ENCODE assay signal across 13 cellular contexts in genomic region chr1:101027194-101027772, GRCh38. TPM values are rescaled to one million over a fixed set of nuclear protein-coding genes. Genes with fewer than 3 reads are reported as not detected.
A peak's percentile ranks its signal among the peaks of the same experiment; 100 is the strongest.
DNase-seq lines count a peak whose midpoint lies in the region; ATAC-seq, FAIRE-seq and TF ChIP-seq lines count a peak whose summit lies in the region.
"Had no signal": no experiment of that assay in that cellular context is flagged by ENCODE, and none has a peak within 500 bp of the region (broad histone marks: within the 10 kb centered on the region; RNA-seq: fewer than 3 reads in every experiment).

No MANE protein-coding gene starts in this region.

- H2BK5ac ChIP-seq in mesendoderm (ENCODE audit: low read length): no peak overlapping the region

- no peak for TF ChIP-seq EP300 in tibial nerve (IDR thresholded peaks at IDR 0.05)
- TF ChIP-seq EP300 in sigmoid colon (IDR thresholded peaks at IDR 0.05): no peak

- peak overlapping the region; percentile 75 to 98 (median 92) for H3K4me3 Mint-ChIP-seq in CD4-positive, CD25-positive, alpha-beta regulatory T cell
- H3K4me3 Mint-ChIP-seq in activated CD4-positive, alpha-beta memory T cell treated with anti-CD3 and anti-CD28 coated beads, Interleukin-2, amount 10 ng/mL, durations not matched to agents 7 days and 5 days: peak overlapping the region; percentile 31

- H2BK120ac ChIP-seq in mesendoderm (ENCODE audit: low read depth, low read length): no peak overlapping the region

- no peak overlapping the region for H2AK5ac ChIP-seq in mesendoderm (ENCODE audit: low read length)

- no peaks in the 10 kb centered on the region for H3K9me3 Mint-ChIP-seq in CD4-positive, CD25-positive, alpha-beta regulatory T cell
- H3K9me3 Mint-ChIP-seq in activated CD4-positive, alpha-beta memory T cell treated with anti-CD3 and anti-CD28 coated beads, Interleukin-2, amount 10 ng/mL, durations not matched to agents 7 days and 5 days: peaks cover 5% of the 10 kb centered on the region
- H3K9me3 Mint-ChIP-seq: dendritic cell treated with granulocyte-macrophage colony-stimulating factor and Interleukin-4, amounts not matched to agents 40 ng/mL and 50 ng/mL, for 4 days had no signal

- H3K36me3 Mint-ChIP-seq in CD4-positive, CD25-positive, alpha-beta regulatory T cell: peaks cover 20% of the 10 kb centered on the region
- peaks cover 54% of the 10 kb centered on the region for H3K36me3 Mint-ChIP-seq in activated CD4-positive, alpha-beta memory T cell treated with anti-CD3 and anti-CD28 coated beads, Interleukin-2, amount 10 ng/mL, durations not matched to agents 7 days and 5 days (ENCODE audit: low read depth)

- no peak overlapping the region for H3K56ac ChIP-seq in mesendoderm (ENCODE audit: low read length)

- H3K36me3 ChIP-seq in CD4-positive, CD25-positive, alpha-beta regulatory T cell (ENCODE audit: control insufficient read depth, insufficient read depth, low read length): peaks cover 2% of the 10 kb centered on the region
- no peaks in the 10 kb centered on the region for H3K36me3 ChIP-seq in mesendoderm (ENCODE audit: control insufficient read depth, insufficient read depth, low read length)
- peaks cover 0 to 4% (median 0%) of the 10 kb centered on the region in 3 donors for H3K36me3 ChIP-seq in tibial nerve
- no peaks in the 10 kb centered on the region for H3K36me3 ChIP-seq in sigmoid colon

- H3K9me3 ChIP-seq in CD4-positive, CD25-positive, alpha-beta regulatory T cell (ENCODE audit: control insufficient read depth in 2 of 2, low read length in 2 of 2): no peaks in the 10 kb centered on the region
- H3K9me3 ChIP-seq in tibial nerve (no peaks in the 10 kb centered on the region), sigmoid colon (no peaks in the 10 kb centered on the region)

- H3K27me3 ChIP-seq in CD4-positive, CD25-positive, alpha-beta regulatory T cell (ENCODE audit: control insufficient read depth, insufficient read depth, low read length): no peaks in the 10 kb centered on the region
- no peaks in the 10 kb centered on the region for H3K27me3 ChIP-seq in mesendoderm (ENCODE audit: insufficient read depth, low read length, poor library complexity)
- no peaks in the 10 kb centered on the region for H3K27me3 ChIP-seq in tibial nerve
- no peaks in the 10 kb centered on the region for H3K27me3 ChIP-seq in sigmoid colon

- no peak overlapping the region for H3K27ac ChIP-seq in CD4-positive, CD25-positive, alpha-beta regulatory T cell (ENCODE audit: insufficient read depth, low read length, poor library complexity, severe bottlenecking)
- H3K27ac ChIP-seq in mesendoderm (ENCODE audit: low read depth, low read length) (no peak overlapping the region), tibial nerve (no peak overlapping the region), sigmoid colon (no peak overlapping the region)

- H4K8ac ChIP-seq in mesendoderm (ENCODE audit: low read depth, low read length): peak overlapping the region; percentile 39

- POLR2A ChIA-PET in activated CD4-positive, alpha-beta memory T cell treated with anti-CD3 and anti-CD28 coated beads, Interleukin-2, amount 10 ng/mL, durations not matched to agents 7 days and 5 days (lab: Charles Lee): interaction anchor here (0.9 to 8.0 kb wide), 6 partner anchors 22 to 210 kb away, joined by 4 to 82 read pairs (median 4); partner anchors contain the start of gene S1PR1

- H3K4me1 ChIP-seq in CD4-positive, CD25-positive, alpha-beta regulatory T cell (ENCODE audit: control insufficient read depth, insufficient read depth, low read length, poor library complexity, severe bottlenecking): peaks cover 51% of the 10 kb centered on the region
- H3K4me1 ChIP-seq in mesendoderm (ENCODE audit: control insufficient read depth, low read depth, low read length): no peaks in the 10 kb centered on the region
- peaks cover 0 to 19% (median 5%) of the 10 kb centered on the region in 4 donors for H3K4me1 ChIP-seq in tibial nerve
- H3K4me1 ChIP-seq in sigmoid colon: peaks cover 0 to 22% (median 13%) of the 10 kb centered on the region in 4 donors

- H2BK15ac ChIP-seq in mesendoderm (replicated peaks; ENCODE audit: low read depth): no peak overlapping the region

- H3K79me1 ChIP-seq in mesendoderm (ENCODE audit: low read length): no peaks in the 10 kb centered on the region

- no peak overlapping the region for H3K4me2 ChIP-seq in mesendoderm (ENCODE audit: low read length)

- H3K27me3 Mint-ChIP-seq in CD4-positive, CD25-positive, alpha-beta regulatory T cell: no peaks in the 10 kb centered on the region
- no peaks in the 10 kb centered on the region for H3K27me3 Mint-ChIP-seq in activated CD4-positive, alpha-beta memory T cell treated with anti-CD3 and anti-CD28 coated beads, Interleukin-2, amount 10 ng/mL, durations not matched to agents 7 days and 5 days
- H3K27me3 Mint-ChIP-seq: dendritic cell treated with granulocyte-macrophage colony-stimulating factor and Interleukin-4, amounts not matched to agents 40 ng/mL and 50 ng/mL, for 4 days had no signal

- CTCF ChIA-PET in activated CD4-positive, alpha-beta memory T cell treated with anti-CD3 and anti-CD28 coated beads, Interleukin-2, amount 10 ng/mL, durations not matched to agents 7 days and 5 days (lab: Charles Lee): interaction anchor here (1.0 to 3.0 kb wide), 4 partner anchors 209 to 282 kb away, joined by 3 to 15 read pairs (median 3); no protein-coding TSS in a partner anchor

- intact Hi-C loops in sigmoid colon (cut with DNase I): loop anchor here (5.0 kb wide), 1 partner anchor 130 kb away; the partner anchor contains the start of gene SLC30A7

- no peak overlapping the region for H4K5ac ChIP-seq in mesendoderm (ENCODE audit: low read length)

- H3K79me2 ChIP-seq in mesendoderm (ENCODE audit: control insufficient read depth, insufficient read depth, low read length): peaks cover 7% of the 10 kb centered on the region

- no peak overlapping the region for H3K23ac ChIP-seq in mesendoderm (ENCODE audit: low read length)

- WGBS in mesendoderm (ENCODE audit: extremely low coverage, insufficient coverage, low lambda C conversion rate): no CpG with 5 or more reads among the region's 6 CpGs
- WGBS in tibial nerve, 2 donors: 88 to 91% methylated on average over 6 of the region's 6 CpGs
- 92 to 96% methylated on average over 6 of the region's 6 CpGs for WGBS in sigmoid colon, 2 donors

- H3K27ac Mint-ChIP-seq in CD4-positive, CD25-positive, alpha-beta regulatory T cell: peak overlapping the region in 2 of 3 donors; percentile 22 to 95
- H3K27ac Mint-ChIP-seq in activated CD4-positive, alpha-beta memory T cell treated with anti-CD3 and anti-CD28 coated beads, Interleukin-2, amount 10 ng/mL, durations not matched to agents 7 days and 5 days: no peak overlapping the region

- FAIRE-seq in GM19239 (lab: Jason Lieb, UNC): peak; percentile 88

- ATAC-seq in CD4-positive, CD25-positive, alpha-beta regulatory T cell (ENCODE audit: low read depth in 2 of 2): no peak
- no peak for ATAC-seq in GM19023 (IDR thresholded peaks at IDR 0.05; ENCODE audit: unreplicated experiment)

- no peak overlapping the region for H3K4ac ChIP-seq in mesendoderm (ENCODE audit: low read depth, low read length)

- DNase-seq in CD4-positive, CD25-positive, alpha-beta regulatory T cell: no peak
- DNase-seq in GM19239 (ENCODE audit: insufficient read length, low spot score) (no peak), mesendoderm (peak; percentile 4), tibial nerve (ENCODE audit: low spot score in 2 of 2) (no peak), sigmoid colon (no peak), amygdala (lab: John Stamatoyannopoulos, UW) (no peak)
- DNase-seq in activated CD4-positive, alpha-beta memory T cell treated with anti-CD3 and anti-CD28 coated beads, Interleukin-2, amount 10 ng/mL, durations not matched to agents 7 days and 5 days: no peak
- DNase-seq: foreskin melanocyte; NCI-H226; Right ventricle myocardium superior; stimulated activated CD4-positive, alpha-beta T cell treated with anti-CD3 and anti-CD28 coated beads, Interleukin-15, amount 100 ng/mL, for 24 hours had no signal

- H3K4me3 ChIP-seq in CD4-positive, CD25-positive, alpha-beta regulatory T cell (ENCODE audit: low read depth, low read length): peak overlapping the region; percentile 98
- H3K4me3 ChIP-seq in mesendoderm (ENCODE audit: low read length) (no peak overlapping the region), tibial nerve (no peak overlapping the region), sigmoid colon (no peak overlapping the region)

- peaks cover 37 to 79% (median 60%) of the 10 kb centered on the region in 4 donors for H3K4me1 Mint-ChIP-seq in CD4-positive, CD25-positive, alpha-beta regulatory T cell
- peaks cover 64% of the 10 kb centered on the region for H3K4me1 Mint-ChIP-seq in activated CD4-positive, alpha-beta memory T cell treated with anti-CD3 and anti-CD28 coated beads, Interleukin-2, amount 10 ng/mL, durations not matched to agents 7 days and 5 days

- H3K9ac ChIP-seq in mesendoderm (ENCODE audit: low read length): no peak overlapping the region

- TF ChIP-seq CTCF in tibial nerve (IDR thresholded peaks at IDR 0.05): no peak
- TF ChIP-seq CTCF in sigmoid colon (IDR thresholded peaks at IDR 0.05): no peak

- H3K18ac ChIP-seq in mesendoderm (ENCODE audit: low read length): no peak overlapping the region

- no peak for TF ChIP-seq POLR2A in tibial nerve (IDR thresholded peaks at IDR 0.05)
- TF ChIP-seq POLR2A in sigmoid colon (IDR thresholded peaks at IDR 0.05): no peak

RNA-seq across cellular contexts. Expression of gene DPH5, which starts 1.7 kb away (rescaled TPM):
- total RNA-seq in CD4-positive, CD25-positive, alpha-beta regulatory T cell: 30.6 TPM
- polyA plus RNA-seq in CD4-positive, CD25-positive, alpha-beta regulatory T cell: 10 to 100 TPM; 31.8 to 49.8 (median 45.7) TPM
- total RNA-seq in activated CD4-positive, alpha-beta memory T cell treated with anti-CD3 and anti-CD28 coated beads, Interleukin-2, amount 10 ng/mL, durations not matched to agents 7 days and 5 days: 10 to 100 TPM; 25.5 to 33.2 TPM
- 49.4 TPM for polyA plus RNA-seq in mesendoderm (2013, experiment 1 of 2)
- 49.3 TPM for polyA plus RNA-seq in mesendoderm (2013, experiment 2 of 2)
- 10 to 100 TPM; 11.0 to 21.9 (median 17.8) TPM for total RNA-seq in tibial nerve
- total RNA-seq in sigmoid colon: 10 to 100 TPM; 24.5 to 38.5 (median 33.7) TPM
- 10 to 100 TPM; 23.1 to 31.0 (median 28.2) TPM for polyA plus RNA-seq in sigmoid colon
